ENCODE assay signal across 8 cellular contexts in the genomic region with DNA sequence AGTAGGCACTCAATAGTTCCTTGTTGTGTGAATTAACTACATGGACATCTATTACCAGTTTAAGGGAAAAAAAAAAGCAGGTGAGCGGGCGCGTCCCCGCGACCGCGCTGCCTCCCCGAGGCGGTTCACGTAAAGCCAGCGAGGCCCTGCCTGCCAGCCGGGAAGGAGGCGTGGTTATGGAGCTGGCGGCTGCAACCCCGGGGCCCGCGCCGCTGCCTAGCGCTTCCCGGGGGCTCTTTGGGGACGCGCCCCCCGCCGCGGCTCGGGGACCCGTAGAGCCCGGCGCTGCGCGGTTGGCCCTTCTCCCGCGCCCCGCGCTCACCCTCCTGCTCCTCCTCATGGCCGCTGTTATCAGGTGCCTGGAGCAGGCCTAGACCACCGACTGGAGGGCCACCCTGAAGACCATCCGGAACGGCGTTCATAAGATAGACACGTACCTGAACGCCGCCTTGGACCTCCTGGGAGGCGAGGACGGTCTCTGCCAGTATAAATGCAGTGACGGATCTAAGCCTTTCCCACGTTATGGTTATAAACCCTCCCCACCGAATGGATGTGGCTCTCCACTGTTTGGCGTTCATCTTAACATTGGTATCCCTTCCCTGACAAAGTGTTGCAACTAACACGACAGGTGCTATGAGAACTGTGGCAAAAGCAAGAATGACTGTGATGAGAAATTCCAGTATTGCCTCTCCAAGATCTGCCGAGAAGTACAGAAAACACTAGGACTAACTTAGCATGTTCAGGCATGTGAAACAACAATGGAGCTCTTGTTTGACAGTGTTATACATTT. TPM values are rescaled to one million over a fixed set of nuclear protein-coding genes. Genes with fewer than 3 reads are reported as not detected.
A peak's percentile ranks its signal among the peaks of the same experiment; 100 is the strongest.
DNase-seq lines count a peak whose midpoint lies in the region; ATAC-seq, FAIRE-seq and TF ChIP-seq lines count a peak whose summit lies in the region.

No MANE protein-coding gene starts in this region.

- no peak for TF ChIP-seq EP300 in H1 (IDR thresholded peaks at IDR 0.05; ENCODE audit: borderline replicate concordance in 1 of 2, low read depth in 2 of 2, low read length in 2 of 2)

- CTCF ChIA-PET in activated CD8-positive, alpha-beta memory T cell treated with anti-CD3 and anti-CD28 coated beads, Interleukin-2, amount 10 ng/mL, durations not matched to agents 7 days and 5 days (lab: Charles Lee), result interaction anchor here (0.7 to 1.7 kb wide), 4 partner anchors 10 to 265 kb away, joined by 3 to 7 read pairs (median 4); partner anchors contain the start of genes ORC1, PRPF38A and SHISAL2A
- CTCF ChIA-PET in H1 (lab: Charles Lee; ENCODE audit: partially characterized antibody), result interaction anchor here (0.6 to 1.3 kb wide), 6 partner anchors 20 to 854 kb away, joined by 3 read pairs; no protein-coding TSS in a partner anchor

- no peak overlapping the region for H3K27ac Mint-ChIP-seq in activated CD8-positive, alpha-beta memory T cell treated with anti-CD3 and anti-CD28 coated beads, Interleukin-2, amount 10 ng/mL, durations not matched to agents 7 days and 5 days
- H3K27ac Mint-ChIP-seq in mesothelial cell of epicardium, result peak overlapping the region; percentile 81

- peaks cover 12% of the 10 kb centered on the region for H3K23me2 ChIP-seq in H1 (ENCODE audit: low read depth, low read length)

- TF ChIP-seq CTCF in H1 (IDR thresholded peaks at IDR 0.05; ENCODE audit: control extremely low read depth in 1 of 3, insufficient read depth in 1 of 3, low read depth in 1 of 3, low read length in 3 of 3) (peak in 2 of 3 experiments; percentile 21 to 28; a peak in 2 of 4 replicates), mesothelial cell of epicardium (IDR thresholded peaks at IDR 0.05; ENCODE audit: unreplicated experiment) (no peak)

- H3K9ac ChIP-seq in H1 (replicated peaks in 1 of 4; ENCODE audit: extremely low read depth in 1 of 4, low read depth in 3 of 4, low read length in 3 of 4), result peak overlapping the region in 2 of 4 experiments; percentile 10 to 60; a peak in 2 of 7 replicates

- H3K36me3 ChIP-seq in H1 (ENCODE audit: control insufficient read depth in 2 of 4, insufficient read depth in 4 of 4, low read length in 3 of 4), result peaks cover 2 to 11% (median 8%) of the 10 kb centered on the region in 4 experiments; a peak in 5 of 8 replicates

- peaks cover 0 to 5% of the 10 kb centered on the region in 2 experiments; a peak in 1 of 4 replicates for H3K79me2 ChIP-seq in H1 (ENCODE audit: control insufficient read depth in 1 of 2, insufficient read depth in 2 of 2, low read length in 2 of 2)

- peak in 1 of 2 experiments; percentile 45; a peak in 1 of 3 replicates for TF ChIP-seq POLR2A in H1 (IDR thresholded peaks at IDR 0.05; ENCODE audit: control extremely low read depth in 1 of 2, low read depth in 2 of 2, low read length in 2 of 2)

- H3K4me2 ChIP-seq in H1 (ENCODE audit: insufficient read depth in 1 of 2, low read depth in 2 of 2, low read length in 2 of 2), result peak overlapping the region; percentile 63 to 71

- ATAC-seq in activated CD8-positive, alpha-beta memory T cell treated with anti-CD3 and anti-CD28 coated beads, Interleukin-2, amount 10 ng/mL, durations not matched to agents 7 days and 5 days, result no peak
- ATAC-seq in HG02884 (IDR thresholded peaks at IDR 0.05; ENCODE audit: unreplicated experiment), result no peak

- no peak overlapping the region for H4K91ac ChIP-seq in H1 (replicated peaks; ENCODE audit: insufficient read length, low read length)

- no peak overlapping the region for H2BK12ac ChIP-seq in H1 (ENCODE audit: low read depth, low read length)

- POLR2A ChIA-PET in H1 (lab: Charles Lee; ENCODE audit: partially characterized antibody), result interaction anchor here (0.6 to 4.0 kb wide), 11 partner anchors 20 to 313 kb away, joined by 3 to 46 read pairs (median 4); partner anchors contain the start of genes ORC1 and PRPF38A

- peak overlapping the region; percentile 50 to 67 (median 58) for H3K4me3 ChIP-seq in H1 (ENCODE audit: extremely low read depth in 1 of 4, insufficient read depth in 2 of 4, low read depth in 3 of 4, low read length in 4 of 4)

- DNase-seq in SIG-M5 treated with dmso at 0.1 percent for 504 hours (lab: John Stamatoyannopoulos, UW; ENCODE audit: unreplicated experiment) (peak; percentile 5), SIG-M5 (lab: John Stamatoyannopoulos, UW) (no peak), NCI-H345 (lab: John Stamatoyannopoulos, UW) (peak; percentile 84), H1 (ENCODE audit: low read depth in 1 of 2, low spot score in 2 of 2) (peak in 1 of 2 experiments; percentile 79), mesothelial cell of epicardium (ENCODE audit: low spot score in 2 of 2, unreplicated experiment in 2 of 2) (peak in 1 of 2 experiments; percentile 72)
- DNase-seq in activated CD8-positive, alpha-beta memory T cell treated with anti-CD3 and anti-CD28 coated beads, Interleukin-2, amount 10 ng/mL, durations not matched to agents 7 days and 5 days, result peak; percentile 74
- DNase-seq in stimulated activated CD8-positive, alpha-beta memory T cell treated with anti-CD3 and anti-CD28 coated beads, Interleukin-7, amount 100 ng/mL, for 24 hours (ENCODE audit: low read depth), result peak; percentile 27

- H4K8ac ChIP-seq in H1 (ENCODE audit: extremely low read depth, insufficient read depth, low read length), result peak overlapping the region; percentile 57; the same call in 1 of the 2 replicates

- peaks cover 0 to 9% (median 5%) of the 10 kb centered on the region in 4 experiments for H3K4me1 ChIP-seq in H1 (replicated peaks in 1 of 4; ENCODE audit: control insufficient read depth in 3 of 4, insufficient read depth in 4 of 4, low read length in 3 of 4)

- no peak overlapping the region for H2BK15ac ChIP-seq in H1 (ENCODE audit: low read length)

- H3K36me3 Mint-ChIP-seq in activated CD8-positive, alpha-beta memory T cell treated with anti-CD3 and anti-CD28 coated beads, Interleukin-2, amount 10 ng/mL, durations not matched to agents 7 days and 5 days, result peaks cover 31% of the 10 kb centered on the region
- H3K36me3 Mint-ChIP-seq in mesothelial cell of epicardium, result no peaks in the 10 kb centered on the region

- no peak overlapping the region; the same call in 1 of the 2 replicates for H3K18ac ChIP-seq in H1 (ENCODE audit: extremely low read depth, low read length)

- no peaks in the 10 kb centered on the region for H3K27me3 ChIP-seq in H1 (replicated peaks in 1 of 4; ENCODE audit: control insufficient read depth in 3 of 4, extremely low read depth in 1 of 4, insufficient read depth in 3 of 4, low read length in 3 of 4)

- no peak overlapping the region for H2BK120ac ChIP-seq in H1 (replicated peaks; ENCODE audit: low read depth, low read length)

- H3K9me3 ChIP-seq in H1 (ENCODE audit: insufficient read depth in 2 of 2, low read depth in 1 of 2, low read length in 1 of 2), result no peaks in the 10 kb centered on the region

- peak; percentile 19 for FAIRE-seq in H1 (lab: Jason Lieb, UNC)

- no peaks in the 10 kb centered on the region for H3K9me3 Mint-ChIP-seq in activated CD8-positive, alpha-beta memory T cell treated with anti-CD3 and anti-CD28 coated beads, Interleukin-2, amount 10 ng/mL, durations not matched to agents 7 days and 5 days (ENCODE audit: low read depth)
- H3K9me3 Mint-ChIP-seq in mesothelial cell of epicardium, result no peaks in the 10 kb centered on the region

- WGBS in H1 (ENCODE audit: extremely low coverage in 1 of 2, insufficient coverage in 1 of 2, insufficient read length in 1 of 2, insufficient replicate concordance in 2 of 2, low coverage in 1 of 2, low lambda C conversion rate in 2 of 2, missing lambda C conversion rate in 1 of 2), 2 experiments, result 6% methylated on average over 51 of the region's 51 CpGs; no CpG with 5 or more reads in 1 of the 2 experiments

- H3K79me1 ChIP-seq in H1 (ENCODE audit: low read depth, low read length), result peaks cover 7% of the 10 kb centered on the region; the same call in 1 of the 2 replicates

- no peak overlapping the region for H3K56ac ChIP-seq in H1 (replicated peaks; ENCODE audit: insufficient read length, low read depth, low read length)

- H3K23ac ChIP-seq in H1 (ENCODE audit: insufficient read length), result no peak overlapping the region

- H4K5ac ChIP-seq in H1 (ENCODE audit: insufficient read length, low read depth, low read length), result no peak overlapping the region

- H4K20me1 ChIP-seq in H1 (replicated peaks in 1 of 2; ENCODE audit: control insufficient read depth in 1 of 2, insufficient read depth in 2 of 2, low read length in 2 of 2), result peaks cover 0 to 3% of the 10 kb centered on the region in 2 experiments

- no peak overlapping the region for H2BK20ac ChIP-seq in H1 (ENCODE audit: low read length)

- H3K27me3 Mint-ChIP-seq in activated CD8-positive, alpha-beta memory T cell treated with anti-CD3 and anti-CD28 coated beads, Interleukin-2, amount 10 ng/mL, durations not matched to agents 7 days and 5 days, result no peaks in the 10 kb centered on the region
- H3K27me3 Mint-ChIP-seq in mesothelial cell of epicardium (ENCODE audit: low read depth), result no peaks in the 10 kb centered on the region

- peak; percentile 43 to 56; a peak in 3 of 4 replicates for TF ChIP-seq RAD21 in H1 (IDR thresholded peaks at IDR 0.05 in 1 of 2, conservative IDR thresholded peaks at IDR 0.05 in 1 of 2; ENCODE audit: low read depth in 2 of 2, low read length in 2 of 2)

- H3K27ac ChIP-seq in H1 (ENCODE audit: low read depth, low read length), result no peak overlapping the region

- H3K4me1 Mint-ChIP-seq in activated CD8-positive, alpha-beta memory T cell treated with anti-CD3 and anti-CD28 coated beads, Interleukin-2, amount 10 ng/mL, durations not matched to agents 7 days and 5 days, result peaks cover 36% of the 10 kb centered on the region
- peaks cover 30% of the 10 kb centered on the region for H3K4me1 Mint-ChIP-seq in mesothelial cell of epicardium

- peak overlapping the region; percentile 71 for H2AFZ ChIP-seq in H1 (ENCODE audit: low read length)

- no peak overlapping the region for H2BK5ac ChIP-seq in H1 (ENCODE audit: low read depth, low read length)

- no peak overlapping the region for H3K14ac ChIP-seq in H1 (ENCODE audit: insufficient read length)

- no peak overlapping the region for H2AK5ac ChIP-seq in H1 (ENCODE audit: low read depth, low read length)

- H3K4me3 Mint-ChIP-seq in activated CD8-positive, alpha-beta memory T cell treated with anti-CD3 and anti-CD28 coated beads, Interleukin-2, amount 10 ng/mL, durations not matched to agents 7 days and 5 days, result peak overlapping the region; percentile 62
- H3K4me3 Mint-ChIP-seq in mesothelial cell of epicardium, result peak overlapping the region; percentile 68

- H3K4ac ChIP-seq in H1 (replicated peaks; ENCODE audit: insufficient read length, low read depth, low read length), result no peak overlapping the region

RNA-seq across cellular contexts. Expression of gene CC2D1B, which starts 2.6 kb away (rescaled TPM):
- 10 to 100 TPM; 49.9 to 53.3 TPM for total RNA-seq in activated CD8-positive, alpha-beta memory T cell treated with anti-CD3 and anti-CD28 coated beads, Interleukin-2, amount 10 ng/mL, durations not matched to agents 7 days and 5 days
- 13.1 and 13.8 TPM in 2 replicates for total RNA-seq in H1 (2021; fragmentation: NEBNext Ultra II Directional; extraction: Animal tissue kit (Norgen Biotek cat#: 25700))
- polyA plus RNA-seq in H1 (2011; rRNA removed), result 7.4 and 9.2 TPM in 2 replicates
- 8.9 TPM for polyA plus RNA-seq in H1 (2011; cell fraction: cytosol; rRNA removed)
- polyA plus RNA-seq in H1 (2011; cell fraction: nucleus; rRNA removed), result 38.0 TPM
- 9.9 to 14.7 TPM (median 14.0 TPM) in 4 replicates for polyA plus RNA-seq in H1 (2012, experiment 1 of 2)
- 10.1 TPM for polyA plus RNA-seq in H1 (2012, experiment 2 of 2)
- 8.6 TPM for polyA plus RNA-seq in H1 (2013, experiment 1 of 2)
- 7.5 TPM for polyA plus RNA-seq in H1 (2013, experiment 2 of 2)
- 8.8 and 10.7 TPM in 2 replicates for polyA minus RNA-seq in H1 (2011; rRNA and poly(A)+ RNA removed)
- 9.1 TPM for polyA minus RNA-seq in H1 (2011; cell fraction: cytosol; rRNA and poly(A)+ RNA removed)
- 21.8 TPM for polyA minus RNA-seq in H1 (2011; cell fraction: nucleus; rRNA and poly(A)+ RNA removed)
- 33.2 to 33.4 TPM (median 33.2 TPM) in 3 replicates for total RNA-seq in mesothelial cell of epicardium

RNA-seq across cellular contexts. Expression of gene ORC1, which starts 35.6 kb away (rescaled TPM):
- total RNA-seq in activated CD8-positive, alpha-beta memory T cell treated with anti-CD3 and anti-CD28 coated beads, Interleukin-2, amount 10 ng/mL, durations not matched to agents 7 days and 5 days, result 10 to 100 TPM; 40.5 to 42.2 TPM
- total RNA-seq in H1 (2021; fragmentation: NEBNext Ultra II Directional; extraction: Animal tissue kit (Norgen Biotek cat#: 25700)), result 49.0 and 49.7 TPM in 2 replicates
- polyA plus RNA-seq in H1 (2011; rRNA removed), result 32.4 and 36.9 TPM in 2 replicates
- polyA plus RNA-seq in H1 (2011; cell fraction: cytosol; rRNA removed), result 41.1 TPM
- 42.9 TPM for polyA plus RNA-seq in H1 (2011; cell fraction: nucleus; rRNA removed)
- polyA plus RNA-seq in H1 (2012, experiment 1 of 2), result 39.1 to 50.4 TPM (median 42.9 TPM) in 4 replicates
- 22.3 TPM for polyA plus RNA-seq in H1 (2012, experiment 2 of 2)
- 28.4 TPM for polyA plus RNA-seq in H1 (2013, experiment 1 of 2)
- 25.2 TPM for polyA plus RNA-seq in H1 (2013, experiment 2 of 2)
- 67.7 and 79.8 TPM in 2 replicates for polyA minus RNA-seq in H1 (2011; rRNA and poly(A)+ RNA removed)
- 29.1 TPM for polyA minus RNA-seq in H1 (2011; cell fraction: cytosol; rRNA and poly(A)+ RNA removed)
- 41.8 TPM for polyA minus RNA-seq in H1 (2011; cell fraction: nucleus; rRNA and poly(A)+ RNA removed)
- 4.4 to 4.7 TPM (median 4.5 TPM) in 3 replicates for total RNA-seq in mesothelial cell of epicardium

RNA-seq across cellular contexts. Expression of gene PRPF38A, which starts 35.8 kb away (rescaled TPM):
- 10 to 100 TPM; 87.0 to 97.4 TPM for total RNA-seq in activated CD8-positive, alpha-beta memory T cell treated with anti-CD3 and anti-CD28 coated beads, Interleukin-2, amount 10 ng/mL, durations not matched to agents 7 days and 5 days
- 70.6 and 76.2 TPM in 2 replicates for total RNA-seq in H1 (2021; fragmentation: NEBNext Ultra II Directional; extraction: Animal tissue kit (Norgen Biotek cat#: 25700))
- 25.6 and 25.7 TPM in 2 replicates for polyA plus RNA-seq in H1 (2011; rRNA removed)
- polyA plus RNA-seq in H1 (2011; cell fraction: cytosol; rRNA removed), result 30.6 TPM
- polyA plus RNA-seq in H1 (2011; cell fraction: nucleus; rRNA removed), result 39.2 TPM
- polyA plus RNA-seq in H1 (2012, experiment 1 of 2), result 42.7 to 61.2 TPM (median 51.9 TPM) in 4 replicates
- polyA plus RNA-seq in H1 (2012, experiment 2 of 2), result 6.7 TPM
- 48.1 TPM for polyA plus RNA-seq in H1 (2013, experiment 1 of 2)
- 44.3 TPM for polyA plus RNA-seq in H1 (2013, experiment 2 of 2)
- 36.3 and 41.1 TPM in 2 replicates for polyA minus RNA-seq in H1 (2011; rRNA and poly(A)+ RNA removed)
- 19.3 TPM for polyA minus RNA-seq in H1 (2011; cell fraction: cytosol; rRNA and poly(A)+ RNA removed)
- 57.3 TPM for polyA minus RNA-seq in H1 (2011; cell fraction: nucleus; rRNA and poly(A)+ RNA removed)
- 54.9 to 55.9 TPM (median 55.6 TPM) in 3 replicates for total RNA-seq in mesothelial cell of epicardium
